Comparison of ENCODE assay signal across 1 cellular context in the genomic region with DNA sequence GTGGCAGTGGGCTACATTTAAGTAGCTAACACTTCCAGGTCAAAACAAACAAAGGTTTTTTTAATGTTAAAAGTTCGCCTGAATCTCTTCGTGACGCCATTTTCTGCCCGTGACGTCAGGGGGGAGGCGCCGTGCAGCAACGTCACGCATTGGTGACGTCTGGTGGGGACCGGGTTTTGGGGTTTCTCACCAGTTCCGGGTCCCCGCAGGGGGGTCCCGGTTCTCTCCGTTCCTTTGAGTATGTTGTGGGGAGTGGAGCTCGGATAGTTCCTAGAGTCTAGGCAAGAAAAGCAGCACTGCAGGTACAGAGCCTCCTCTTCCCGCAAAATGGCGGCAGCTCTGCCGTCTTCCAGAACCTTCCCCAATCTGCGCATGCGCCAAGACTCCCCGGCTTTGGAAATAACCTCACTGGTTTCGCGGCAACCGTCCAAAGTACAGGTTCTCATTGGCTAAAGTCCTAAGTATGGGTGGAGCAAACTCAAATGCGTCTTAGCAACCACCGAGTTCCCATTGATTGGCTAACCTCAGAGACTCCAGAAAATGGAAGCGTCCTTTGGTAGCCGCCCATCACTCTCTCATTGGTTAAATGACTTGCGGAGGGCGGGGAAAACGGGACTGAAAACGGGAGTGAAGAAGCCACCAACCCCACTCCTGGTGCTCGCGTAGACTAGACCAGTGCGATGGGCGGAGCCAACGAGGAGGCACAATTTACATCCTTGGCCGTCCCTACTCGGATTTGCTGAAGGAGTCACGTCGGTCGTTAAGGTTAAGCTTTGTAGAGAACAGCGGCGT.
TF ChIP-seq lines count a peak whose summit lies in the region.

TSS of gene RBM23 (minus strand) at position 341 of the 792 bp plus-strand sequence.

TF ChIP-seq in A549, 52 proteins besides CTCF, POLR2A, EP300 and RAD21 (continued from another document):
- TF ChIP-seq BCL3 (IDR thresholded peaks at IDR 0.05): peak; percentile 27; the same call in 1 of the 3 replicates
